In the genomic region with DNA sequence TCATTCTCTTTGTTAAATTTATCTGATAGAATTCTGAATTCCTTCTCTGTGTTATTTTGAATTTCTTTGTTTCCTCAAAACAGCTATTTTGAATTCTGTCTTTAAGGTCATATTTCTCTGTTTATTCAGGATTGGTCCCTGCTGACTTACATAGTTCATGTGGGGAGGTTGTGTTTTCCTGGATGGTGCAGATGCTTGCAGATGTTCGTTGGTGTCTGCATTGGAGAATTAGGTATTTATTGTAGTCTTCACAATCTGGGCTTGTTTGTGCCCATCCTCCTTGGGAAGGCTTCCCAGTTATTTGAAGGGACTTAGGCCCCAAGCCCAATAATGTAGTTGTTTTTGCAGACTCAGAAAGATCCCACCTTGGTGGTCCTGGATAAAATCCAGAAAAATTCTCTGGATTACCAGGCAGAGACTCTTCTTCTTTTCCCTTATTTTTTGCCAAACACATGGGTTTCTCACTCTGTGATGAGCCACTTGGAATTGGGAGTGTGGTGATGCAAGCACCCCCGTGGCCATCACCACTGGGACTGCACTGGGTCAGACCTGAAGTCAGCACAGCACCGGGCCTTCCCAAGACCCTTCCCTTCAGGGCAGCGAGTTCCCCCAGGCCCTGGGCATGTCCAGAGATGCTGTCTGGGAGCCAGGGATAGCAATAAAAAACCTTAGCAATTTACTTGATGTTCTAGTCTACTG, we compare ENCODE assay signal across 23 cellular contexts.
"Had no signal": no experiment of that assay in that cellular context is flagged by ENCODE, and none has a peak within 500 bp of the region (broad histone marks: within the 10 kb centered on the region; RNA-seq: fewer than 3 reads in every experiment).

No MANE protein-coding gene starts in this region.

- DNase-seq: activated CD4-positive, alpha-beta T cell treated with anti-CD3 and anti-CD28 coated beads for 48 hours; activated CD4-positive, alpha-beta T cell treated with anti-CD3 and anti-CD28 coated beads, Interleukin-2, amount 50 U/mL, for 4 hours; activated CD4-positive, CD25-positive, alpha-beta regulatory T cell treated with anti-CD3 and anti-CD28 coated beads, Interleukin-2, amount 50 U/mL, for 72 hours; activated CD8-positive, alpha-beta memory T cell treated with anti-CD3 and anti-CD28 coated beads, Interleukin-2, amount 50 U/mL, for 48 hours; activated CD8-positive, alpha-beta T cell treated with anti-CD3 and anti-CD28 coated beads, Interleukin-2, amount 10 ng/mL, durations not matched to agents 7 days and 5 days; activated effector memory CD4-positive, alpha-beta T cell treated with Interleukin-2 at 50 U/mL for 16 hours; activated naive CD4-positive, alpha-beta T cell; activated T-cell treated with anti-CD3 and anti-CD28 coated beads, Interleukin-2, amount 50 U/mL, for 1 hour; body of pancreas; Karpas-422; MM.1S; NCI-H1105; NCI-H1436; NCI-H1694 treated with DMSO at 0.1 percent for 48 hours; NCI-H2081; NCI-H510A treated with DMSO at 0.1 percent for 48 hours; SHP77 treated with DMSO at 0.1 percent for 48 hours had no signal

- H3K4me1 Mint-ChIP-seq: activated naive CD4-positive, alpha-beta T cell treated with anti-CD3 and anti-CD28 coated beads, Interleukin-2, amount 50 U/mL, for 24 hours had no signal

- FAIRE-seq: bronchial epithelial cell, RCC 7860 had no signal

- H3K27ac ChIP-seq: ascending aorta, body of pancreas had no signal

- H3K27ac Mint-ChIP-seq: activated CD8-positive, alpha-beta T cell treated with anti-CD3 and anti-CD28 coated beads, Interleukin-2, amount 10 ng/mL, durations not matched to agents 7 days and 5 days; T-helper 1 cell treated with Interleukin-12 subunit alpha and Interleukin-12 subunit beta and Interleukin-4 antibody, amounts not matched to agents 30 μg/mL and 1 μg/mL, for 36 hours had no signal

- ATAC-seq: activated CD8-positive, alpha-beta T cell treated with anti-CD3 and anti-CD28 coated beads, Interleukin-2, amount 10 ng/mL, durations not matched to agents 7 days and 5 days; body of pancreas; WTC11 had no signal

- H3K36me3 ChIP-seq: ascending aorta had no signal

- H3K4me3 Mint-ChIP-seq: activated CD8-positive, alpha-beta T cell treated with anti-CD3 and anti-CD28 coated beads, Interleukin-2, amount 10 ng/mL, durations not matched to agents 7 days and 5 days; activated naive CD4-positive, alpha-beta T cell treated with anti-CD3 and anti-CD28 coated beads, Interleukin-2, amount 50 U/mL, for 24 hours; T-helper 1 cell treated with Interleukin-12 subunit alpha and Interleukin-12 subunit beta and Interleukin-4 antibody, amounts not matched to agents 30 μg/mL and 1 μg/mL, for 36 hours; WTC11 had no signal

- H3K4me3 ChIP-seq: ascending aorta, body of pancreas had no signal

- H3K4me1 ChIP-seq: ascending aorta, body of pancreas had no signal

- H3K27me3 ChIP-seq: ascending aorta, body of pancreas had no signal

- H3K27me3 Mint-ChIP-seq: activated naive CD4-positive, alpha-beta T cell treated with anti-CD3 and anti-CD28 coated beads, Interleukin-2, amount 50 U/mL, for 24 hours had no signal
